In genomic region chr15:44798815-44799214, GRCh38 we compare ENCODE assay signal across 12 cellular contexts.
A peak's percentile ranks its signal among the peaks of the same experiment; 100 is the strongest.
DNase-seq lines count a peak whose midpoint lies in the region; ATAC-seq and TF ChIP-seq lines count a peak whose summit lies in the region.
"Had no signal": no experiment of that assay in that cellular context is flagged by ENCODE, and none has a peak within 500 bp of the region (broad histone marks: within the 10 kb centered on the region; RNA-seq: fewer than 3 reads in every experiment).

No MANE protein-coding gene starts in this region.

- H3K27ac ChIP-seq in HCT116 (ENCODE audit: low read depth, low read length) (no peak overlapping the region), RWPE2 (ENCODE audit: poor library complexity, severe bottlenecking) (no peak overlapping the region)
- H3K27ac ChIP-seq: suprapubic skin had no signal

- no peaks in the 10 kb centered on the region for H3K79me2 ChIP-seq in HCT116 (ENCODE audit: insufficient read depth, low read length)

- H3K4me1 ChIP-seq in BE2C (no peaks in the 10 kb centered on the region), HCT116 (ENCODE audit: control insufficient read depth in 1 of 2, insufficient read depth in 2 of 2, low read length in 2 of 2) (no peaks in the 10 kb centered on the region), RWPE2 (ENCODE audit: insufficient read depth, poor library complexity, severe bottlenecking) (no peaks in the 10 kb centered on the region)
- H3K4me1 ChIP-seq: suprapubic skin had no signal

- TF ChIP-seq CTCF in BE2C (IDR thresholded peaks at IDR 0.05; ENCODE audit: low read depth, low read length) (peak; percentile 51), HCT116 (IDR thresholded peaks at IDR 0.05 in 2 of 3, conservative IDR thresholded peaks at IDR 0.05 in 1 of 3; ENCODE audit: borderline replicate concordance in 1 of 3, insufficient read depth in 1 of 3, low read depth in 2 of 3, low read length in 2 of 3) (peak in 2 of 3 experiments; percentile 39 to 41; a peak in 4 of 6 replicates), RWPE2 (IDR thresholded peaks at IDR 0.05; ENCODE audit: poor library complexity, severe bottlenecking) (peak; percentile 50), glutamatergic neuron (IDR thresholded peaks at IDR 0.05; ENCODE audit: partially characterized antibody, unreplicated experiment) (peak; percentile 16)

- H3K36me3 ChIP-seq in BE2C (no peaks in the 10 kb centered on the region), HCT116 (ENCODE audit: control insufficient read depth in 1 of 2, insufficient read depth in 2 of 2, low read length in 2 of 2) (no peaks in the 10 kb centered on the region), RWPE2 (ENCODE audit: low read depth) (no peaks in the 10 kb centered on the region)
- H3K36me3 ChIP-seq: suprapubic skin had no signal

- peak overlapping the region; percentile 7 for H2AFZ ChIP-seq in HCT116 (ENCODE audit: low read depth, low read length, poor library complexity, severe bottlenecking)

- CTCF ChIA-PET in HCT116 (lab: Charles Lee), result interaction anchor here (1.3 to 1.4 kb wide), 2 partner anchors 13 kb away, joined by 3 read pairs; no protein-coding TSS in a partner anchor

- H3K9me3 ChIP-seq in BE2C, result no peaks in the 10 kb centered on the region
- H3K9me3 ChIP-seq in HCT116 (ENCODE audit: control insufficient read depth in 1 of 2, insufficient read depth in 1 of 2, low read depth in 1 of 2, low read length in 2 of 2), result no peaks in the 10 kb centered on the region
- no peaks in the 10 kb centered on the region for H3K9me3 ChIP-seq in RWPE2 (ENCODE audit: severe bottlenecking)
- H3K9me3 ChIP-seq: suprapubic skin had no signal

- TF ChIP-seq POLR2A in HCT116 (IDR thresholded peaks at IDR 0.05; ENCODE audit: borderline replicate concordance, extremely low read depth, insufficient read depth, insufficient read length), result no peak

- H3K4me1 Mint-ChIP-seq in glutamatergic neuron (ENCODE audit: low read depth, unreplicated experiment), result no peaks in the 10 kb centered on the region

- RAD21 ChIA-PET in HCT116 (lab: Charles Lee; ENCODE audit: low non-redundant PET in 1 of 2, low total read pairs in 2 of 2, uncharacterized antibody in 2 of 2, unreplicated experiment in 2 of 2), result no interaction called here

- H3K9me3 Mint-ChIP-seq in glutamatergic neuron (ENCODE audit: unreplicated experiment), result peaks cover 2% of the 10 kb centered on the region

- TF ChIP-seq RAD21 in HCT116 (IDR thresholded peaks at IDR 0.05; ENCODE audit: low read depth), result peak; percentile 8; the same call in 1 of the 2 replicates

- POLR2A ChIA-PET in HCT116 (lab: Charles Lee), result no interaction called here

- no peaks in the 10 kb centered on the region for H3K27me3 ChIP-seq in BE2C
- H3K27me3 ChIP-seq in HCT116 (ENCODE audit: insufficient read depth, low read length), result no peaks in the 10 kb centered on the region
- H3K27me3 ChIP-seq in RWPE2 (ENCODE audit: insufficient read depth, poor library complexity, severe bottlenecking), result peaks cover 6% of the 10 kb centered on the region
- H3K27me3 ChIP-seq: suprapubic skin had no signal

- H3K4me2 ChIP-seq in HCT116 (ENCODE audit: low read length), result no peak overlapping the region

- peak; percentile 17 for DNase-seq in BE2C
- DNase-seq in HCT116 (ENCODE audit: low read depth, low spot score), result peak; percentile 7
- no peak for DNase-seq in RWPE2 (ENCODE audit: low spot score)
- DNase-seq in glutamatergic neuron, result no peak
- DNase-seq in 8988T, result no peak
- no peak for DNase-seq in DMS153 (lab: John Stamatoyannopoulos, UW)
- no peak for DNase-seq in NOMO-1 (lab: John Stamatoyannopoulos, UW; ENCODE audit: unreplicated experiment in 2 of 2)
- no peak for DNase-seq in Kasumi-1 (lab: John Stamatoyannopoulos, UW)
- DNase-seq: activated CD8-positive, alpha-beta memory T cell treated with anti-CD3 and anti-CD28 coated beads for 24 hours; Calu3; NCI-H774 had no signal

- intact Hi-C loops in HCT116 (cut with micrococcal nuclease), result no loop called here

- H3K4me3 ChIP-seq in BE2C (ENCODE audit: low read depth, low read length), result no peak overlapping the region
- no peak overlapping the region for H3K4me3 ChIP-seq in HCT116 (replicated peaks in 1 of 2; ENCODE audit: low read depth in 1 of 2, low read length in 2 of 2)
- no peak overlapping the region for H3K4me3 ChIP-seq in RWPE2 (ENCODE audit: severe bottlenecking)
- H3K4me3 ChIP-seq: suprapubic skin had no signal

- H3K9ac ChIP-seq in HCT116 (ENCODE audit: low read length), result no peak overlapping the region

- H3K27me3 Mint-ChIP-seq in glutamatergic neuron (ENCODE audit: unreplicated experiment), result no peaks in the 10 kb centered on the region

- ATAC-seq in HCT116 (peak; percentile 82), RWPE2 (ENCODE audit: low read depth) (peak; percentile 71; the same call in 2 of the 3 replicates)

- H3K9me2 ChIP-seq in HCT116 (ENCODE audit: insufficient read depth), result no peaks in the 10 kb centered on the region

- BruUV-seq in HCT116 (replicated peaks; lab: Mats Ljungman, UMichigan), result no TSS peak

- no peak overlapping the region for H3K27ac Mint-ChIP-seq in glutamatergic neuron (ENCODE audit: unreplicated experiment)

- no peak overlapping the region for H3K4me3 Mint-ChIP-seq in glutamatergic neuron (ENCODE audit: unreplicated experiment)

- no peaks in the 10 kb centered on the region for H3K36me3 Mint-ChIP-seq in glutamatergic neuron (ENCODE audit: unreplicated experiment)

- H4K20me1 ChIP-seq in HCT116 (ENCODE audit: insufficient read depth), result no peaks in the 10 kb centered on the region

TF ChIP-seq in HCT116, 20 proteins besides CTCF, POLR2A, EP300 and RAD21:
- TF ChIP-seq MAX (IDR thresholded peaks at IDR 0.05) (no peak), EZH2 (IDR thresholded peaks at IDR 0.05) (no peak), ZBTB33 (IDR thresholded peaks at IDR 0.05; ENCODE audit: extremely low read depth, insufficient replicate concordance, low read length) (no peak), JUND (IDR thresholded peaks at IDR 0.05) (no peak)
TF ChIP-seq in HCT116: peak in this region for 0.

Comparison
In these comparisons a context has a peak if more than half of its experiments do, and no peak if none do; other contexts are left out.
1. DNase-seq: peak in BE2C (single experiment) and HCT116 (single experiment); none in RWPE2 (single experiment), glutamatergic neuron (single experiment), 8988T (single experiment), DMS153 (single experiment), NOMO-1 (0 of 2) and Kasumi-1 (0 of 2).
2. Peak in every context shown above with its lines, with median percentiles within 50 percentile points of each other: CTCF ChIP-seq.